ENCODE assay signal across 11 cellular contexts in genomic region chr15:69757186-69757585, GRCh38.
DNase-seq lines count a peak whose midpoint lies in the region; ATAC-seq, FAIRE-seq and TF ChIP-seq lines count a peak whose summit lies in the region.
"Had no signal": no experiment of that assay in that cellular context is flagged by ENCODE, and none has a peak within 500 bp of the region (broad histone marks: within the 10 kb centered on the region; RNA-seq: fewer than 3 reads in every experiment).

No MANE protein-coding gene starts in this region.

- peak overlapping the region in 6 of 8 donors; percentile 37 to 58 (median 44) for H3K4me3 Mint-ChIP-seq in CD4-positive, alpha-beta memory T cell
- H3K4me3 Mint-ChIP-seq in activated naive CD4-positive, alpha-beta T cell treated with anti-CD3 and anti-CD28 coated beads, Interleukin-2, amount 50 U/mL, for 24 hours: peak overlapping the region; percentile 88
- H3K4me3 Mint-ChIP-seq: neural crest cell had no signal

- no peaks in the 10 kb centered on the region for H3K27me3 ChIP-seq in CD4-positive, alpha-beta memory T cell (ENCODE audit: insufficient read depth, low read length)
- H3K27me3 ChIP-seq: stomach had no signal

- no peak for TF ChIP-seq POLR2A in H54 (IDR thresholded peaks at IDR 0.05; ENCODE audit: low read depth, low read length)

- H3K27ac ChIP-seq in CD4-positive, alpha-beta memory T cell (ENCODE audit: low read depth, low read length): no peak overlapping the region
- H3K27ac ChIP-seq: stomach, VCaP had no signal

- H3K4me1 Mint-ChIP-seq in CD4-positive, alpha-beta memory T cell: peaks cover 74 to 94% (median 85%) of the 10 kb centered on the region in 4 donors
- H3K4me1 Mint-ChIP-seq in activated naive CD4-positive, alpha-beta T cell treated with anti-CD3 and anti-CD28 coated beads, Interleukin-2, amount 50 U/mL, for 24 hours: peaks cover 95% of the 10 kb centered on the region

- H3K36me3 ChIP-seq in CD4-positive, alpha-beta memory T cell (ENCODE audit: insufficient read depth, low read length): no peaks in the 10 kb centered on the region
- H3K36me3 ChIP-seq: stomach had no signal

- H3K9me3 ChIP-seq in CD4-positive, alpha-beta memory T cell (ENCODE audit: control insufficient read depth in 1 of 2, low read length in 2 of 2): no peaks in the 10 kb centered on the region

- POLR2A ChIA-PET in CD4-positive, alpha-beta memory T cell (lab: Charles Lee; ENCODE audit: partially characterized antibody): interaction anchor here (0.6 to 11.0 kb wide), 9 partner anchors 12 to 747 kb away, joined by 3 to 285 read pairs (median 4); partner anchors contain the start of gene TLE3

- H3K4me1 ChIP-seq in CD4-positive, alpha-beta memory T cell (ENCODE audit: insufficient read depth, low read length): peaks cover 88% of the 10 kb centered on the region

- H3K27me3 Mint-ChIP-seq in CD4-positive, alpha-beta memory T cell: peaks cover 1 to 5% of the 10 kb centered on the region in 2 donors
- H3K27me3 Mint-ChIP-seq in activated naive CD4-positive, alpha-beta T cell treated with anti-CD3 and anti-CD28 coated beads, Interleukin-2, amount 50 U/mL, for 24 hours: no peaks in the 10 kb centered on the region

- DNase-seq in CD4-positive, alpha-beta memory T cell: peak in 1 of 5 donors; percentile 53
- DNase-seq in activated CD4-positive, alpha-beta T cell treated with anti-CD3 and anti-CD28 coated beads for 1 hour: peak; percentile 34
- DNase-seq in stimulated activated CD4-positive, alpha-beta T cell treated with anti-CD3 and anti-CD28 coated beads, Interleukin-15, amount 100 ng/mL, for 24 hours: peak; percentile 83
- DNase-seq in H54 (ENCODE audit: insufficient read length, low spot score): no peak
- DNase-seq in NCI-H748 treated with DMSO at 0.1 percent for 48 hours (lab: John Stamatoyannopoulos, UW): no peak
- DNase-seq in putamen (ENCODE audit: low spot score): no peak
- DNase-seq: stomach had no signal

- peaks cover 1 to 5% of the 10 kb centered on the region in 2 donors for H3K36me3 Mint-ChIP-seq in CD4-positive, alpha-beta memory T cell
- H3K36me3 Mint-ChIP-seq in activated naive CD4-positive, alpha-beta T cell treated with anti-CD3 and anti-CD28 coated beads, Interleukin-2, amount 50 U/mL, for 24 hours: peaks cover 7% of the 10 kb centered on the region

- no peak for ATAC-seq in HG03097 (IDR thresholded peaks at IDR 0.05; ENCODE audit: low FRiP score, unreplicated experiment)

- peaks cover 0 to 19% (median 9%) of the 10 kb centered on the region in 8 donors for H3K9me3 Mint-ChIP-seq in CD4-positive, alpha-beta memory T cell
- H3K9me3 Mint-ChIP-seq in activated naive CD4-positive, alpha-beta T cell treated with anti-CD3 and anti-CD28 coated beads, Interleukin-2, amount 50 U/mL, for 24 hours: peaks cover 14% of the 10 kb centered on the region

- intact Hi-C loops in CD4-positive, alpha-beta memory T cell (cut with micrococcal nuclease): no loop called here

- H3K27ac Mint-ChIP-seq in CD4-positive, alpha-beta memory T cell: peak overlapping the region in 5 of 7 donors; percentile 31 to 56 (median 44)
- peak overlapping the region; percentile 98 for H3K27ac Mint-ChIP-seq in activated naive CD4-positive, alpha-beta T cell treated with anti-CD3 and anti-CD28 coated beads, Interleukin-2, amount 50 U/mL, for 24 hours

- no peak overlapping the region for H3K4me3 ChIP-seq in CD4-positive, alpha-beta memory T cell (ENCODE audit: low read length in 2 of 2)
- H3K4me3 ChIP-seq: stomach had no signal

- no peak for FAIRE-seq in H54 (lab: Jason Lieb, UNC)

- CTCF ChIA-PET in CD4-positive, alpha-beta memory T cell (lab: Charles Lee; ENCODE audit: partially characterized antibody): interaction anchor here (0.7 to 6.1 kb wide), 6 partner anchors 8 to 731 kb away, joined by 3 to 26 read pairs (median 6); no protein-coding TSS in a partner anchor

Comparison
In these comparisons a context has a peak if more than half of its experiments do, and no peak if none do; other contexts are left out.
1. DNase-seq: peak in activated CD4-positive, alpha-beta T cell treated with anti-CD3 and anti-CD28 coated beads for 1 hour (single experiment) and stimulated activated CD4-positive, alpha-beta T cell treated with anti-CD3 and anti-CD28 coated beads, Interleukin-15, amount 100 ng/mL, for 24 hours (single experiment); none in H54 (single experiment), NCI-H748 treated with DMSO at 0.1 percent for 48 hours (single experiment) and putamen (single experiment).